In genomic region chr1:117783586-117784396, GRCh38 we compare ENCODE assay signal across 28 cellular contexts.
DNase-seq lines count a peak whose midpoint lies in the region; ATAC-seq and TF ChIP-seq lines count a peak whose summit lies in the region.
"Had no signal": no experiment of that assay in that cellular context is flagged by ENCODE, and none has a peak within 500 bp of the region (broad histone marks: within the 10 kb centered on the region; RNA-seq: fewer than 3 reads in every experiment).

No MANE protein-coding gene starts in this region.

- no peak for ATAC-seq in GM21737 (IDR thresholded peaks at IDR 0.05; ENCODE audit: unreplicated experiment)
- ATAC-seq: psoas muscle had no signal

- H3K9ac ChIP-seq in SK-N-SH: no peak overlapping the region

- H3K4me1 ChIP-seq in SK-N-SH (ENCODE audit: control insufficient read depth in 1 of 2, insufficient read depth in 2 of 2, low read depth in 1 of 2, low read length in 1 of 2) (peaks cover 0 to 13% of the 10 kb centered on the region in 2 experiments; a peak in 2 of 4 replicates), esophagus squamous epithelium (no peaks in the 10 kb centered on the region)
- H3K4me1 ChIP-seq: Peyer's patch had no signal

- no peaks in the 10 kb centered on the region for H3F3A ChIP-seq in SK-N-SH (replicated peaks; ENCODE audit: insufficient read depth)

- H3K36me3 Mint-ChIP-seq in glutamatergic neuron (ENCODE audit: unreplicated experiment): peaks cover 6% of the 10 kb centered on the region
- no peaks in the 10 kb centered on the region for H3K36me3 Mint-ChIP-seq in endothelial cell (ENCODE audit: low read depth, unreplicated experiment)
- H3K36me3 Mint-ChIP-seq: activated naive CD4-positive, alpha-beta T cell treated with anti-CD3 and anti-CD28 coated beads, Interleukin-2, amount 50 U/mL, for 24 hours had no signal

- POLR2A ChIA-PET in SK-N-SH (lab: Yijun Ruan, JAX): no interaction called here

- H3K9me3 ChIP-seq in SK-N-SH (no peaks in the 10 kb centered on the region), esophagus squamous epithelium (no peaks in the 10 kb centered on the region)
- H3K9me3 ChIP-seq: left ventricle myocardium inferior, Peyer's patch, psoas muscle had no signal

- in situ Hi-C loops in G401 (cut with HindIII; ENCODE audit: low sequenced_read_pairs): no loop called here

- no peaks in the 10 kb centered on the region for H4K20me1 ChIP-seq in SK-N-SH (ENCODE audit: insufficient read depth)

- no peak overlapping the region for H3K4me2 ChIP-seq in SK-N-SH

- H3K27me3 ChIP-seq in SK-N-SH (ENCODE audit: insufficient read depth) (no peaks in the 10 kb centered on the region), esophagus squamous epithelium (no peaks in the 10 kb centered on the region)
- H3K27me3 ChIP-seq: Peyer's patch, uterus had no signal

- H2AFZ ChIP-seq in SK-N-SH (ENCODE audit: low read depth): no peak overlapping the region

- H3K27ac ChIP-seq in SK-N-SH (ENCODE audit: low read depth in 2 of 2, low read length in 1 of 2) (peak overlapping the region in 1 of 2 experiments; percentile 39; a peak in 2 of 4 replicates), esophagus squamous epithelium (no peak overlapping the region)
- H3K27ac ChIP-seq: HL-60, left ventricle myocardium inferior, Peyer's patch, psoas muscle, uterus had no signal

- TF ChIP-seq CTCF in SK-N-SH (IDR thresholded peaks at IDR 0.05) (no peak), glutamatergic neuron (IDR thresholded peaks at IDR 0.05; ENCODE audit: partially characterized antibody, unreplicated experiment) (no peak), endothelial cell (IDR thresholded peaks at IDR 0.05; ENCODE audit: unreplicated experiment) (no peak), esophagus squamous epithelium (IDR thresholded peaks at IDR 0.05) (no peak)

- intact Hi-C loops in esophagus squamous epithelium (cut with DNase I): no loop called here

- H3K36me3 ChIP-seq in SK-N-SH (replicated peaks in 1 of 2; ENCODE audit: control insufficient read depth in 1 of 2, insufficient read depth in 2 of 2, low read length in 1 of 2) (no peaks in the 10 kb centered on the region), esophagus squamous epithelium (no peaks in the 10 kb centered on the region)
- H3K36me3 ChIP-seq: left ventricle myocardium inferior, Peyer's patch, uterus had no signal

- 72% methylated on average over 4 of the region's 4 CpGs for WGBS in SK-N-SH (ENCODE audit: low lambda C conversion rate)
- 66 to 82% methylated on average over 4 of the region's 4 CpGs for WGBS in esophagus squamous epithelium, 2 donors

- no peaks in the 10 kb centered on the region for H3K79me2 ChIP-seq in SK-N-SH (ENCODE audit: insufficient read depth)

- CTCF ChIA-PET in SK-N-SH (lab: Yijun Ruan, JAX): interaction anchor here (0.7 to 3.9 kb wide), 4 partner anchors 24 to 54 kb away, joined by 3 to 23 read pairs (median 3); no protein-coding TSS in a partner anchor

- H3K27ac Mint-ChIP-seq in glutamatergic neuron (ENCODE audit: unreplicated experiment) (peak overlapping the region; percentile 75), endothelial cell (ENCODE audit: unreplicated experiment) (no peak overlapping the region)
- H3K27ac Mint-ChIP-seq: activated naive CD4-positive, alpha-beta T cell treated with anti-CD3 and anti-CD28 coated beads, Interleukin-2, amount 50 U/mL, for 24 hours; HFFc6 had no signal

- peaks cover 4% of the 10 kb centered on the region for H3K27me3 Mint-ChIP-seq in glutamatergic neuron (ENCODE audit: unreplicated experiment)
- no peaks in the 10 kb centered on the region for H3K27me3 Mint-ChIP-seq in endothelial cell (ENCODE audit: unreplicated experiment)

- H3K4me1 Mint-ChIP-seq in glutamatergic neuron (ENCODE audit: low read depth, unreplicated experiment) (peaks cover 38% of the 10 kb centered on the region), endothelial cell (ENCODE audit: unreplicated experiment) (no peaks in the 10 kb centered on the region)
- H3K4me1 Mint-ChIP-seq: naive B cell had no signal

- H3K4me3 ChIP-seq in SK-N-SH (ENCODE audit: low read depth in 2 of 2, low read length in 1 of 2): no peak overlapping the region
- no peak overlapping the region for H3K4me3 ChIP-seq in esophagus squamous epithelium
- H3K4me3 ChIP-seq: left ventricle myocardium inferior, Peyer's patch, psoas muscle, uterus had no signal

- peak; percentile 28 for DNase-seq in AG08395 (ENCODE audit: low spot score)
- DNase-seq in G401 (ENCODE audit: low spot score): peak; percentile 79
- peak; percentile 19 for DNase-seq in SK-N-SH
- no peak for DNase-seq in glutamatergic neuron
- DNase-seq in endothelial cell (ENCODE audit: low spot score): no peak
- no peak for DNase-seq in esophagus squamous epithelium (lab: John Stamatoyannopoulos, UW)
- DNase-seq in NOMO-1 (lab: John Stamatoyannopoulos, UW; ENCODE audit: unreplicated experiment in 2 of 2): no peak
- DNase-seq: activated CD4-positive, alpha-beta T cell treated with anti-CD3 and anti-CD28 coated beads, Interleukin-2, amount 50 U/mL, for 48 hours; activated CD8-positive, alpha-beta memory T cell treated with anti-CD3 and anti-CD28 coated beads, Interleukin-2, amount 50 U/mL, for 4 hours; cortex of kidney; HFFc6; islet precursor cell; Karpas-422; left ventricle myocardium inferior; naive B cell; NCI-H1417 treated with DMSO at 0.1 percent for 48 hours; NCI-H510A; nucleus accumbens; Peyer's patch; psoas muscle; SIG-M5; stimulated activated CD4-positive, alpha-beta T cell treated with anti-CD3 and anti-CD28 coated beads, Interleukin-15, amount 100 ng/mL, for 24 hours; stimulated activated naive CD4-positive, alpha-beta T cell; T-helper 1 cell; uterus had no signal

- no peak for TF ChIP-seq RAD21 in SK-N-SH (IDR thresholded peaks at IDR 0.05; ENCODE audit: low read length)

- no peaks in the 10 kb centered on the region for H3K9me2 ChIP-seq in SK-N-SH

- no peak for TF ChIP-seq POLR2A in esophagus squamous epithelium (IDR thresholded peaks at IDR 0.05)

- no peak for TF ChIP-seq EP300 in SK-N-SH (IDR thresholded peaks at IDR 0.05; ENCODE audit: borderline replicate concordance in 1 of 2, low read depth in 1 of 2, low read length in 1 of 2)

- peaks cover 14% of the 10 kb centered on the region for H3K9me3 Mint-ChIP-seq in glutamatergic neuron (ENCODE audit: unreplicated experiment)
- H3K9me3 Mint-ChIP-seq in endothelial cell (ENCODE audit: unreplicated experiment): no peaks in the 10 kb centered on the region
- H3K9me3 Mint-ChIP-seq: activated naive CD4-positive, alpha-beta T cell treated with anti-CD3 and anti-CD28 coated beads, Interleukin-2, amount 50 U/mL, for 24 hours; HFFc6 had no signal

- H3K4me3 Mint-ChIP-seq in glutamatergic neuron (ENCODE audit: unreplicated experiment) (no peak overlapping the region), endothelial cell (ENCODE audit: unreplicated experiment) (no peak overlapping the region)

TF ChIP-seq in SK-N-SH, 30 proteins besides CTCF, POLR2A, EP300 and RAD21:
- no peak for TF ChIP-seq NRF1 (IDR thresholded peaks at IDR 0.05; ENCODE audit: low read depth, low read length)
- TF ChIP-seq MXI1 (IDR thresholded peaks at IDR 0.05; ENCODE audit: low read depth, low read length): peak; percentile 77; the same call in 1 of the 2 replicates

Comparison
In these comparisons a context has a peak if more than half of its experiments do, and no peak if none do; other contexts are left out.
1. DNase-seq: peak in AG08395 (single experiment), G401 (single experiment) and SK-N-SH (single experiment); none in glutamatergic neuron (single experiment), endothelial cell (single experiment), esophagus squamous epithelium (single experiment) and NOMO-1 (0 of 2).